ENCODE assay signal across 8 cellular contexts in the genomic region with DNA sequence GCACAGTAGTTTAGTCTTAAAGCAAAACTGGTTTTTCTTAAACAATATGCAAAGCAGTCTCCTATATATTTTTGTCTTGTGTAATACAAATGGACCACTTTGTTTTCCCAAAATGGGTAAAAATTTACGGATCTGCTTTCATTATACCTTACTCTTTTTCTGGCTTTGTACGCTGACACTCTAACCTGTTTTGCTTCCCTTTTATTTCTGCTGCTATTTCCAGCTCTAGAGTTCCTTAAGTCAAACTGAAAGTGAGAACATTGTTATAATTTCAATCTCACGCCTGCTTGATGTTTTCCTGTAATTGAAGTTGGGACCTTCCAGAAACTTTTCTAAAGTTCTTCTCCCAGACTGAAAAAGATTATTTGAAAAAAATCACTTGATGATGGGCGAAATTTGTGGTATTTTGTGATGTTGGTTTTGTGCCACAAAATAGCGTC. TPM values are rescaled to one million over a fixed set of nuclear protein-coding genes. Genes with fewer than 3 reads are reported as not detected.
DNase-seq lines count a peak whose midpoint lies in the region; ATAC-seq and TF ChIP-seq lines count a peak whose summit lies in the region.

No MANE protein-coding gene starts in this region.

- peaks cover 58% of the 10 kb centered on the region for H4K20me1 ChIP-seq in osteoblast (ENCODE audit: insufficient read depth, low read length)

- no peak for ATAC-seq in heart left ventricle
- ATAC-seq in effector memory CD8-positive, alpha-beta T cell (replicated peaks) = no peak
- no peak for ATAC-seq in GM21825 (IDR thresholded peaks at IDR 0.05; ENCODE audit: unreplicated experiment)

- H3K4me1 Mint-ChIP-seq in effector memory CD8-positive, alpha-beta T cell (ENCODE audit: low read depth in 2 of 2) = peaks cover 23 to 33% of the 10 kb centered on the region in 2 donors

- H3K36me3 Mint-ChIP-seq in effector memory CD8-positive, alpha-beta T cell (ENCODE audit: insufficient read depth) = peaks cover 57% of the 10 kb centered on the region

- H3K27me3 ChIP-seq in heart left ventricle = no peaks in the 10 kb centered on the region
- no peaks in the 10 kb centered on the region for H3K27me3 ChIP-seq in osteoblast (ENCODE audit: insufficient read depth, low read length)

- WGBS in heart left ventricle, 4 donors = 10 to 22% (median 14%) methylated on average over 5 of the region's 5 CpGs

- peaks cover 70% of the 10 kb centered on the region for H3K79me2 ChIP-seq in osteoblast (ENCODE audit: insufficient read depth, low read length)

- H3K9me3 Mint-ChIP-seq in effector memory CD8-positive, alpha-beta T cell = no peaks in the 10 kb centered on the region

- intact Hi-C loops in heart left ventricle (cut with DNase I) (loop anchor here in 1 of 10 donors (5.0 kb wide), 1 partner anchor 55 kb away; no protein-coding TSS in a partner anchor), cardiac septum (cut with DNase I) (loop anchor here (2.0 to 5.0 kb wide), 3 partner anchors 100 to 235 kb away; partner anchors contain the start of genes NAB1 and STAT1)

- H3K27ac ChIP-seq in heart left ventricle = peak overlapping the region; percentile 92 to 99 (median 96)
- peak overlapping the region; percentile 82 for H3K27ac ChIP-seq in osteoblast (ENCODE audit: low read depth, low read length)

- H3K9me3 ChIP-seq in heart left ventricle (no peaks in the 10 kb centered on the region), osteoblast (ENCODE audit: low read depth, low read length) (no peaks in the 10 kb centered on the region)

- H3K36me3 ChIP-seq in heart left ventricle (peaks cover 0 to 4% (median 0%) of the 10 kb centered on the region in 9 donors), osteoblast (ENCODE audit: insufficient read depth, low read length) (peaks cover 20% of the 10 kb centered on the region)

- H3K27ac Mint-ChIP-seq in effector memory CD8-positive, alpha-beta T cell = peak overlapping the region; percentile 97 to 99

- TF ChIP-seq CTCF in heart left ventricle (IDR thresholded peaks at IDR 0.05) (no peak), osteoblast (IDR thresholded peaks at IDR 0.05; ENCODE audit: extremely low read depth, low read depth, low read length) (no peak)

- H3K4me3 ChIP-seq in heart left ventricle (peak overlapping the region; percentile 78 to 95 (median 91)), osteoblast (ENCODE audit: insufficient read depth, low read length) (peak overlapping the region; percentile 84)

- no peak for TF ChIP-seq POLR2A in heart left ventricle (IDR thresholded peaks at IDR 0.05)

- H3K27me3 Mint-ChIP-seq in effector memory CD8-positive, alpha-beta T cell = no peaks in the 10 kb centered on the region

- no peak overlapping the region for H2AFZ ChIP-seq in osteoblast (ENCODE audit: low read length)

- DNase-seq in heart left ventricle = no peak
- DNase-seq in cardiac septum (ENCODE audit: low spot score) = no peak
- peak; percentile 22 to 85 for DNase-seq in NOMO-1 (lab: John Stamatoyannopoulos, UW; ENCODE audit: unreplicated experiment in 2 of 2)
- no peak for DNase-seq in effector memory CD8-positive, alpha-beta T cell
- no peak for DNase-seq in osteoblast (ENCODE audit: insufficient read length, low spot score, missing footprints)
- DNase-seq in NCI-H1436 treated with DMSO at 0.1 percent for 48 hours (lab: John Stamatoyannopoulos, UW) = no peak
- DNase-seq in NCI-H146 treated with DMSO at 0.1 percent for 48 hours (lab: John Stamatoyannopoulos, UW; ENCODE audit: unreplicated experiment) = no peak

- peak overlapping the region; percentile 94 to 98 for H3K4me3 Mint-ChIP-seq in effector memory CD8-positive, alpha-beta T cell

- peaks cover 2 to 72% (median 45%) of the 10 kb centered on the region in 12 donors for H3K4me1 ChIP-seq in heart left ventricle
- peaks cover 19% of the 10 kb centered on the region for H3K4me1 ChIP-seq in osteoblast (ENCODE audit: insufficient read depth, low read length)

- H3K4me2 ChIP-seq in osteoblast (ENCODE audit: insufficient read depth, low read length) = peak overlapping the region; percentile 75

RNA-seq across cellular contexts. Expression of gene GLS, which starts 1.7 kb away (rescaled TPM):
- 10 to 100 TPM; 31.6 to 94.5 (median 56.1) TPM for total RNA-seq in heart left ventricle
- polyA plus RNA-seq in heart left ventricle = 10 to 100 TPM; 19.1 to 30.6 TPM
- total RNA-seq in cardiac septum = 80.2 TPM
- 447 and 588 TPM in 2 replicates for total RNA-seq in osteoblast

Comparison
In these comparisons a context has a peak if more than half of its experiments do, and no peak if none do; other contexts are left out.
1. DNase-seq: peak in NOMO-1 (2 of 2); none in heart left ventricle (0 of 5), cardiac septum (single experiment), effector memory CD8-positive, alpha-beta T cell (0 of 3), osteoblast (single experiment), NCI-H1436 treated with DMSO at 0.1 percent for 48 hours (single experiment) and NCI-H146 treated with DMSO at 0.1 percent for 48 hours (single experiment).